In the genomic region with DNA sequence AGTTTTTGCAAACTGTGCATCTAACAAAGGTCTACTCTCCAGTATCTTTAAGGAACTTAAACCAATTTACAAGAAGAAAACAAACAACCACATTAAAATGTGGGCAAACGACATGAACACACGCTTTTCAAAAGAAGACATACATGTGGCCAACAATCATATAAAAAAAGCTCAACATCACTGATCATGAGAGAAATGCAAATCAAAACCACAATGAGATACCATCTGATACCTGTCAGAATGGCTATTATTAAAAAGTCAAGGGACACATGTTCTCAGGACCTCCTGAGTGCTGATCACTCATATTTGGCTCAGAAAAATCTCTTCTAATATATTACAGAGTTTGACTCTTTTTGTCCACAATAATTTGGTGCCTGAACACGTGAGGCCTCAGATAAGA, we compare ENCODE assay signal across 18 cellular contexts. TPM values are rescaled to one million over a fixed set of nuclear protein-coding genes. Genes with fewer than 3 reads are reported as not detected.
DNase-seq lines count a peak whose midpoint lies in the region; ATAC-seq and TF ChIP-seq lines count a peak whose summit lies in the region.
"Had no signal": no experiment of that assay in that cellular context is flagged by ENCODE, and none has a peak within 500 bp of the region (broad histone marks: within the 10 kb centered on the region; RNA-seq: fewer than 3 reads in every experiment).

No MANE protein-coding gene starts in this region.

- H3K9me3 Mint-ChIP-seq in dendritic cell treated with granulocyte-macrophage colony-stimulating factor and Interleukin-4, amounts not matched to agents 40 ng/mL and 50 ng/mL, for 4 days = no peaks in the 10 kb centered on the region
- H3K9me3 Mint-ChIP-seq in activated T-cell treated with anti-CD3 and anti-CD28 coated beads, Interleukin-2, amount 50 U/mL, for 72 hours = peaks cover 2% of the 10 kb centered on the region in 2 donors
- peaks cover 87% of the 10 kb centered on the region for H3K9me3 Mint-ChIP-seq in nephron progenitor cell

- H3K27ac Mint-ChIP-seq in dendritic cell treated with granulocyte-macrophage colony-stimulating factor and Interleukin-4, amounts not matched to agents 40 ng/mL and 50 ng/mL, for 4 days = peak overlapping the region; percentile 75
- no peak overlapping the region for H3K27ac Mint-ChIP-seq in activated T-cell treated with anti-CD3 and anti-CD28 coated beads, Interleukin-2, amount 50 U/mL, for 72 hours
- H3K27ac Mint-ChIP-seq in nephron progenitor cell = no peak overlapping the region
- H3K27ac Mint-ChIP-seq: activated T-cell treated with anti-CD3 and anti-CD28 coated beads, Interleukin-2, amount 50 U/mL, for 24 hours; CD4-positive, alpha-beta memory T cell had no signal

- H3K4me3 ChIP-seq in GM12864 (ENCODE audit: low read depth, low read length) = peak overlapping the region; percentile 68; the same call in 1 of the 2 replicates
- H3K4me3 ChIP-seq: cardiac muscle cell, GM23248, uterus had no signal

- no peaks in the 10 kb centered on the region for H3K36me3 Mint-ChIP-seq in dendritic cell treated with granulocyte-macrophage colony-stimulating factor and Interleukin-4, amounts not matched to agents 40 ng/mL and 50 ng/mL, for 4 days (ENCODE audit: low read depth)
- H3K36me3 Mint-ChIP-seq in activated T-cell treated with anti-CD3 and anti-CD28 coated beads, Interleukin-2, amount 50 U/mL, for 72 hours (ENCODE audit: insufficient read depth in 2 of 2) = peaks cover 0 to 2% of the 10 kb centered on the region in 2 donors
- no peaks in the 10 kb centered on the region for H3K36me3 Mint-ChIP-seq in nephron progenitor cell (ENCODE audit: low read depth)
- H3K36me3 Mint-ChIP-seq: CD4-positive, alpha-beta memory T cell had no signal

- no peak overlapping the region for H3K4me3 Mint-ChIP-seq in dendritic cell treated with granulocyte-macrophage colony-stimulating factor and Interleukin-4, amounts not matched to agents 40 ng/mL and 50 ng/mL, for 4 days
- no peak overlapping the region for H3K4me3 Mint-ChIP-seq in activated T-cell treated with anti-CD3 and anti-CD28 coated beads, Interleukin-2, amount 50 U/mL, for 72 hours
- H3K4me3 Mint-ChIP-seq in nephron progenitor cell = no peak overlapping the region
- H3K4me3 Mint-ChIP-seq: activated T-cell treated with anti-CD3 and anti-CD28 coated beads, Interleukin-2, amount 50 U/mL, for 24 hours; CD4-positive, alpha-beta memory T cell had no signal

- DNase-seq in GM12864 (ENCODE audit: low read depth) (peak; percentile 39), NCI-H1417 treated with DMSO at 0.1 percent for 48 hours (lab: John Stamatoyannopoulos, UW) (no peak), middle frontal gyrus (ENCODE audit: extremely low spot score, low spot score) (no peak), nephron progenitor cell (no peak)
- no peak for DNase-seq in activated T-cell treated with anti-CD3 and anti-CD28 coated beads, Interleukin-2, amount 50 U/mL, for 72 hours
- DNase-seq: ACHN; activated CD4-positive, alpha-beta T cell treated with anti-CD3 and anti-CD28 coated beads, Interleukin-2, amount 50 U/mL, for 48 hours; activated T-cell treated with anti-CD3 and anti-CD28 coated beads, Interleukin-2, amount 50 U/mL, for 24 hours; CD4-positive, alpha-beta memory T cell; DMS79 treated with DMSO at 0.1 percent for 48 hours; effector CD8-positive, alpha-beta T cell; GM23248; NCI-H2081; uterus had no signal

- intact Hi-C loops in dendritic cell treated with granulocyte-macrophage colony-stimulating factor and Interleukin-4, amounts not matched to agents 40 ng/mL and 50 ng/mL, for 4 days (cut with micrococcal nuclease) = no loop called here

- H3K4me1 Mint-ChIP-seq in dendritic cell treated with granulocyte-macrophage colony-stimulating factor and Interleukin-4, amounts not matched to agents 40 ng/mL and 50 ng/mL, for 4 days (ENCODE audit: low read depth) = peaks cover 62% of the 10 kb centered on the region
- no peaks in the 10 kb centered on the region for H3K4me1 Mint-ChIP-seq in activated T-cell treated with anti-CD3 and anti-CD28 coated beads, Interleukin-2, amount 50 U/mL, for 72 hours (ENCODE audit: low read depth)
- no peaks in the 10 kb centered on the region for H3K4me1 Mint-ChIP-seq in nephron progenitor cell
- H3K4me1 Mint-ChIP-seq: CD4-positive, alpha-beta memory T cell had no signal

- no peak for TF ChIP-seq CTCF in GM12864 (IDR thresholded peaks at IDR 0.05; ENCODE audit: low read depth, low read length, missing control alignments)
- TF ChIP-seq CTCF in nephron progenitor cell (IDR thresholded peaks at IDR 0.05) = no peak

- ATAC-seq in GM21390 (IDR thresholded peaks at IDR 0.05; ENCODE audit: unreplicated experiment) = peak; percentile 16
- ATAC-seq in HG03039 (IDR thresholded peaks at IDR 0.05; ENCODE audit: unreplicated experiment) = peak; percentile 21
- ATAC-seq in activated T-cell treated with anti-CD3 and anti-CD28 coated beads, Interleukin-2, amount 50 U/mL, for 72 hours (replicated peaks in 1 of 2) = no peak

- peaks cover 2% of the 10 kb centered on the region for H3K27me3 Mint-ChIP-seq in dendritic cell treated with granulocyte-macrophage colony-stimulating factor and Interleukin-4, amounts not matched to agents 40 ng/mL and 50 ng/mL, for 4 days
- H3K27me3 Mint-ChIP-seq in activated T-cell treated with anti-CD3 and anti-CD28 coated beads, Interleukin-2, amount 50 U/mL, for 72 hours (ENCODE audit: low read depth) = peaks cover 19% of the 10 kb centered on the region
- peaks cover 6% of the 10 kb centered on the region for H3K27me3 Mint-ChIP-seq in nephron progenitor cell (ENCODE audit: low read depth, poor library complexity)

RNA-seq across cellular contexts. Expression of a gene that starts 14.2 kb away (rescaled TPM):
- total RNA-seq in activated T-cell treated with anti-CD3 and anti-CD28 coated beads, Interleukin-2, amount 50 U/mL, for 72 hours = 1 to 10 TPM in 1 of 2 donors, under 1 TPM in 1; 0.38 to 3.6 TPM
- total RNA-seq: cardiac muscle cell, GM23248 had no signal

RNA-seq across cellular contexts. Expression of a gene that starts 22.6 kb away (rescaled TPM):
- total RNA-seq in activated T-cell treated with anti-CD3 and anti-CD28 coated beads, Interleukin-2, amount 50 U/mL, for 72 hours = not detected
- total RNA-seq: cardiac muscle cell; CD4-positive, alpha-beta memory T cell; GM23248 had no signal

RNA-seq across cellular contexts. Expression of a gene that starts 42.5 kb away (rescaled TPM):
- not detected for total RNA-seq in activated T-cell treated with anti-CD3 and anti-CD28 coated beads, Interleukin-2, amount 50 U/mL, for 72 hours
- total RNA-seq: cardiac muscle cell, GM23248 had no signal

RNA-seq across cellular contexts. Expression of a gene that starts 46.7 kb away (rescaled TPM):
- not detected for total RNA-seq in activated T-cell treated with anti-CD3 and anti-CD28 coated beads, Interleukin-2, amount 50 U/mL, for 72 hours
- total RNA-seq: cardiac muscle cell, GM23248 had no signal

Comparison
In these comparisons a context has a peak if more than half of its experiments do, and no peak if none do; other contexts are left out.
1. ATAC-seq: peak in GM21390 (single experiment) and HG03039 (single experiment); none in activated T-cell treated with anti-CD3 and anti-CD28 coated beads, Interleukin-2, amount 50 U/mL, for 72 hours (0 of 2).